In genomic region chr10:77165445-77166316, GRCh38 we compare ENCODE assay signal across 8 cellular contexts.
A peak's percentile ranks its signal among the peaks of the same experiment; 100 is the strongest.
DNase-seq lines count a peak whose midpoint lies in the region; ATAC-seq and TF ChIP-seq lines count a peak whose summit lies in the region.

No MANE protein-coding gene starts in this region.

- H3K27me3 ChIP-seq in mucosa of rectum (ENCODE audit: control insufficient read depth in 2 of 2, insufficient read depth in 2 of 2, low read length in 2 of 2) (no peaks in the 10 kb centered on the region), thoracic aorta (replicated peaks; ENCODE audit: insufficient read depth) (no peaks in the 10 kb centered on the region)

- peak; percentile 32 for DNase-seq in activated CD4-positive, CD25-positive, alpha-beta regulatory T cell treated with anti-CD3 and anti-CD28 coated beads, Interleukin-2, amount 50 U/mL, for 72 hours
- DNase-seq in NCI-H2171 treated with DMSO at 0.1 percent for 48 hours (lab: John Stamatoyannopoulos, UW): peak; percentile 64
- peak; percentile 24 for DNase-seq in epidermal melanocyte (ENCODE audit: insufficient read length, low spot score)
- no peak for DNase-seq in thoracic aorta (ENCODE audit: low spot score)

- H3K9ac ChIP-seq in mucosa of rectum (ENCODE audit: low read depth in 1 of 2, low read length in 2 of 2): peak overlapping the region; percentile 29 to 56

- H3K9me3 ChIP-seq in mucosa of rectum (ENCODE audit: control insufficient read depth in 2 of 2, low read length in 2 of 2): no peaks in the 10 kb centered on the region
- no peaks in the 10 kb centered on the region for H3K9me3 ChIP-seq in thoracic aorta

- TF ChIP-seq CTCF in WI38 (IDR thresholded peaks at IDR 0.05; ENCODE audit: low read depth, low read length) (peak; percentile 48), thoracic aorta (IDR thresholded peaks at IDR 0.05) (peak; percentile 73)

- ATAC-seq in activated CD4-positive, CD25-positive, alpha-beta regulatory T cell treated with anti-CD3 and anti-CD28 coated beads, Interleukin-2, amount 50 U/mL, for 24 hours: no peak
- peak; percentile 73 for ATAC-seq in HG02884 (IDR thresholded peaks at IDR 0.05; ENCODE audit: unreplicated experiment)
- ATAC-seq in thoracic aorta (ENCODE audit: insufficient number of reproducible peaks, low FRiP score, low read depth): no peak

- H3K27ac ChIP-seq in mucosa of rectum (ENCODE audit: low read depth in 2 of 2, low read length in 2 of 2): peak overlapping the region; percentile 27 to 35
- H3K27ac ChIP-seq in thoracic aorta: peak overlapping the region; percentile 48 to 49

- H3K4me3 ChIP-seq in WI38 (ENCODE audit: low read depth, low read length) (no peak overlapping the region), mucosa of rectum (ENCODE audit: low read length in 2 of 2) (peak overlapping the region; percentile 41 to 62), thoracic aorta (peak overlapping the region; percentile 63)

- H3K4me1 ChIP-seq in mucosa of rectum (ENCODE audit: control insufficient read depth in 2 of 2, insufficient read depth in 2 of 2, low read length in 2 of 2): peaks cover 16 to 49% of the 10 kb centered on the region in 2 donors
- peaks cover 3 to 46% of the 10 kb centered on the region in 2 donors for H3K4me1 ChIP-seq in thoracic aorta (ENCODE audit: control insufficient read depth in 1 of 2, low read depth in 2 of 2)

- H3K36me3 ChIP-seq in mucosa of rectum (ENCODE audit: control insufficient read depth in 2 of 2, insufficient read depth in 2 of 2, low read length in 2 of 2) (no peaks in the 10 kb centered on the region), thoracic aorta (no peaks in the 10 kb centered on the region)
